In genomic region chr19:51713319-51714285, GRCh38 we compare ENCODE assay signal across 34 cellular contexts. TPM values are rescaled to one million over a fixed set of nuclear protein-coding genes. Genes with fewer than 3 reads are reported as not detected.
"Had no signal": no experiment of that assay in that cellular context is flagged by ENCODE, and none has a peak within 500 bp of the region (broad histone marks: within the 10 kb centered on the region; RNA-seq: fewer than 3 reads in every experiment).

No MANE protein-coding gene starts in this region.

- ATAC-seq: activated CD4-positive, CD25-positive, alpha-beta regulatory T cell treated with anti-CD3 and anti-CD28 coated beads, Interleukin-2, amount 50 U/mL, for 24 hours; stimulated activated memory B cell treated with anti-CD40 and anti-IgM and Interleukin-4, amounts not matched to agents 10 μg/mL and 1 μg/mL and 100 μg/mL, for 72 hours; stimulated activated naive CD8-positive, alpha-beta T cell treated with anti-CD3 and anti-CD28 coated beads, Interleukin-15, amount 100 ng/mL, for 72 hours; T-helper 17 cell had no signal

- H3K9me3 ChIP-seq: ascending aorta, heart left ventricle, pancreas, prostate gland, sigmoid colon, thyroid gland had no signal

- H3K4me1 ChIP-seq: ascending aorta, foreskin keratinocyte, heart left ventricle, pancreas, prostate gland, sigmoid colon, thyroid gland had no signal

- DNase-seq: activated CD4-positive, alpha-beta T cell treated with anti-CD3 and anti-CD28 coated beads, Interleukin-2, amount 10 ng/mL, durations not matched to agents 24 days and 14 days; activated CD8-positive, alpha-beta memory T cell treated with anti-CD3 and anti-CD28 coated beads, Interleukin-2, amount 50 U/mL, for 4 hours; activated gamma-delta T cell; activated naive CD4-positive, alpha-beta T cell treated with anti-CD3 and anti-CD28 coated beads, Interleukin-2, amount 10 ng/mL, durations not matched to agents 7 days and 5 days; activated naive CD8-positive, alpha-beta T cell treated with anti-CD3 and anti-CD28 coated beads, Interleukin-2, amount 10 ng/mL, durations not matched to agents 7 days and 5 days; activated T-cell treated with anti-CD3 and anti-CD28 coated beads, Interleukin-2, amount 50 U/mL, for 24 hours; heart left ventricle; immature natural killer cell; kidney; left colon; naive B cell; nephron progenitor cell; pancreas; retina; sigmoid colon; stimulated activated CD4-positive, alpha-beta T cell treated with anti-CD3 and anti-CD28 coated beads, Interleukin-1b, Interleukin-23, amount 100 ng/mL, for 48 hours; stimulated activated CD4-positive, alpha-beta T cell treated with anti-CD3 and anti-CD28 coated beads, Interleukin-4, amount 100 ng/mL, for 4 hours; stimulated activated CD8-positive, alpha-beta memory T cell treated with anti-CD3 and anti-CD28 coated beads, Interleukin-4, amount 100 ng/mL, for 48 hours; stimulated activated naive CD8-positive, alpha-beta T cell treated with anti-CD3 and anti-CD28 coated beads, Interleukin-15, amount 100 ng/mL, for 72 hours; substantia nigra; T-helper 17 cell; T1000 had no signal

- H3K4me3 ChIP-seq: ascending aorta, heart left ventricle, pancreas, prostate gland, sigmoid colon, thyroid gland had no signal

- H3K27ac ChIP-seq: ascending aorta, foreskin keratinocyte, heart left ventricle, pancreas, prostate gland, sigmoid colon, thyroid gland, WERI-Rb-1 had no signal

- H3K36me3 ChIP-seq: ascending aorta, heart left ventricle, pancreas, prostate gland, sigmoid colon, thyroid gland, WERI-Rb-1 had no signal

- H3K27me3 ChIP-seq: ascending aorta had no signal

RNA-seq across cellular contexts. Expression of gene HAS1, which starts 10.2 kb away (rescaled TPM):
- total RNA-seq: activated CD4-positive, alpha-beta memory T cell treated with anti-CD3 and anti-CD28 coated beads for 36 hours; activated CD4-positive, alpha-beta T cell treated with anti-CD3 and anti-CD28 coated beads, Interleukin-2, amount 10 ng/mL, durations not matched to agents 24 days and 14 days; activated CD8-positive, alpha-beta memory T cell treated with anti-CD3 and anti-CD28 coated beads for 36 hours; activated naive CD8-positive, alpha-beta T cell treated with anti-CD3 and anti-CD28 coated beads, Interleukin-2, amount 10 ng/mL, durations not matched to agents 7 days and 5 days; chondrocyte; endothelial cell of umbilical vein; foreskin keratinocyte; kidney; T-helper 17 cell had no signal
- polyA plus RNA-seq: endothelial cell of umbilical vein, foreskin keratinocyte, immature natural killer cell had no signal

RNA-seq across cellular contexts. Expression of gene FPR1, which starts 38.1 kb away (rescaled TPM):
- total RNA-seq: activated CD4-positive, alpha-beta memory T cell treated with anti-CD3 and anti-CD28 coated beads for 36 hours; activated CD4-positive, alpha-beta T cell treated with anti-CD3 and anti-CD28 coated beads, Interleukin-2, amount 10 ng/mL, durations not matched to agents 24 days and 14 days; activated CD8-positive, alpha-beta memory T cell treated with anti-CD3 and anti-CD28 coated beads for 36 hours; activated naive CD8-positive, alpha-beta T cell treated with anti-CD3 and anti-CD28 coated beads, Interleukin-2, amount 10 ng/mL, durations not matched to agents 7 days and 5 days; chondrocyte; endothelial cell of umbilical vein; mesothelial cell of epicardium had no signal
- polyA plus RNA-seq: endothelial cell of umbilical vein, foreskin keratinocyte had no signal

RNA-seq across cellular contexts. Expression of gene FPR2, which starts 47.4 kb away (rescaled TPM):
- total RNA-seq: activated CD4-positive, alpha-beta memory T cell treated with anti-CD3 and anti-CD28 coated beads for 36 hours; activated CD4-positive, alpha-beta T cell treated with anti-CD3 and anti-CD28 coated beads, Interleukin-2, amount 10 ng/mL, durations not matched to agents 24 days and 14 days; activated CD8-positive, alpha-beta memory T cell treated with anti-CD3 and anti-CD28 coated beads for 36 hours; activated naive CD8-positive, alpha-beta T cell treated with anti-CD3 and anti-CD28 coated beads, Interleukin-2, amount 10 ng/mL, durations not matched to agents 7 days and 5 days; chondrocyte; endothelial cell of umbilical vein; foreskin keratinocyte; mesothelial cell of epicardium had no signal
- polyA plus RNA-seq: endothelial cell of umbilical vein, foreskin keratinocyte, immature natural killer cell had no signal
